1 cellular context compared by ENCODE assay signal in the genomic region with DNA sequence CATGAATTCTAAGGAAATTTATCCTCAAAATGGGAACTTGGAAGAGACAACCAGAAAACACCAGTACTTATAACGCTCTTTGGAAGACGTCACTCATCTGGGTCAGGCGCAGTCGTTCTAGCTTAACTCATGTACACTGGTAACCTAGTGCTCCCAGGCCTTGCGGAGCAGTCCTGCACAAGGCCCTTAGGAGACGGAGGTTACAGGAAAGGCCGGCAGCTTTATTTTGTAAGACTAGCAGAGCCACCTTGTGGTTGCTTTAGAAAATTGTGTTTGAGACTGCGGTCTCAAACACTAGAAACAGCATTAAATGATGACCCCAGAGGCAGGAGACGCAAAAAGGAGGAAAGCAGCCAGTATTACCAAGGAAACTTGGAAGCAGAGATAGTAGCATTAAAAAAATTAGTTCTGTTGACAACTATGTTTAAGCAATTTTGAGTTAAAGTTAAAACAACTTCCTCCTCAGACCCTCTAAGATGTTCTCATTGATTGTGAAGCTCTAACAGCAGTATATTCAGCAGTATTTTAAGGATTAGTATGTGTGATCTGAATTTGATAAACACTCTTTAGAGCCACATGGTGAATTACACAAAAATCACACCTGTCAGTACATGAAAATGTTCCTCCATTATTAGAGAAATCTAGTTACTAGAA.
A peak's percentile ranks its signal among the peaks of the same experiment; 100 is the strongest.
TF ChIP-seq lines count a peak whose summit lies in the region.

No MANE protein-coding gene starts in this region.

TF ChIP-seq in H1, 55 proteins besides CTCF, POLR2A, EP300 and RAD21 (continued from another document):
- TF ChIP-seq, protein P1, sequence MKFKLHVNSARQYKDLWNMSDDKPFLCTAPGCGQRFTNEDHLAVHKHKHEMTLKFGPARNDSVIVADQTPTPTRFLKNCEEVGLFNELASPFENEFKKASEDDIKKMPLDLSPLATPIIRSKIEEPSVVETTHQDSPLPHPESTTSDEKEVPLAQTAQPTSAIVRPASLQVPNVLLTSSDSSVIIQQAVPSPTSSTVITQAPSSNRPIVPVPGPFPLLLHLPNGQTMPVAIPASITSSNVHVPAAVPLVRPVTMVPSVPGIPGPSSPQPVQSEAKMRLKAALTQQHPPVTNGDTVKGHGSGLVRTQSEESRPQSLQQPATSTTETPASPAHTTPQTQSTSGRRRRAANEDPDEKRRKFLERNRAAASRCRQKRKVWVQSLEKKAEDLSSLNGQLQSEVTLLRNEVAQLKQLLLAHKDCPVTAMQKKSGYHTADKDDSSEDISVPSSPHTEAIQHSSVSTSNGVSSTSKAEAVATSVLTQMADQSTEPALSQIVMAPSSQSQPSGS (IDR thresholded peaks at IDR 0.05; ENCODE audit: low read length), result no peak
- TF ChIP-seq YY1 (IDR thresholded peaks at IDR 0.05; ENCODE audit: low read depth, low read length), result 0 out of 2 replicates have a peak, but pooled peaks have one; percentile 14
- no peak for TF ChIP-seq TAF1 (IDR thresholded peaks at IDR 0.05; ENCODE audit: low read depth, low read length)
